Comparison of ENCODE assay signal across 8 cellular contexts in the genomic region with DNA sequence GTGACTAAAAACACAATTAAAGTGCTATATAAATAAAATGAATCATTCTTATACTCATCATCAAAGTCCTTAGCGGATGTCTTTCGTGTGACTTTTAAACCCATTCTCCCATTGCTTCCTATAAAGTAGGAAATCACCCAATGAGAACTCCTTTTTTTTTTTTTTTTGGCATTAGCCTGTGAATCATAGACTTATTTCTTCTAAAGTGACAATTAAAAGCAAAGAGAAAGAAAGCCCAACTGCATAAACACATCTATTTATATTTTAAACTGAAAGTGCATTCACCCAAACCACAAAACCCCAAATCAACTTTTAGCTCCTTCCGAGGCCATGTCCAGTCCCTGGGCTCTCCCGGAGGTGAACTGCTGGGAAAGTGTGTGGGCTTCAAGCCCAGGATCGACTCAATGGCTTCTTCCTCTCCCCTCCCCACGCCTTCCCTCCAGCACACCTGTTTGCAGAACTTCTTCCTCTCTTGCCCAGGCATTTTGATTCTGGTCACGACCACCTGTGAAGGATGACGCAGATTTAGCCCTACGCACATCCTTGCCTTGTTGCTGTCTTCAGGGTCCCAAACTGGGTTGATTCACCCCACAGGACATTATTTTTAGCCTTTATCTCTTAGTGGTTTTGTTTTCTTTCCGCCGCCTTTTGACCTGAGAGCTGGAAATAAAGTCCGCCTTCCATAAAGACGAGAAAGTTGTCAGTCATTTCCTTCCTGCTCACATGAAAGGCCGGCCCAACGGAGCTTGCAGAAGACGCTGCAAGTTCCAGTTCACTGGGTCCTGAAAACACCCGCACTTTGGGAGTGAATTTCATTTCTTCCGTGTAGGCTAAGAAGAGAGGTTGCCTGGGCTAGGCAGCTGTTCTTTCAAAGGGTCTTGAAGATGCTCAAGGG.
DNase-seq lines count a peak whose midpoint lies in the region; ATAC-seq and TF ChIP-seq lines count a peak whose summit lies in the region.

No MANE protein-coding gene starts in this region.

- no peaks in the 10 kb centered on the region for H4K20me1 ChIP-seq in GM23248 (ENCODE audit: insufficient read depth)

- no peaks in the 10 kb centered on the region for H3K79me2 ChIP-seq in GM23248 (ENCODE audit: insufficient read depth)

- H3K36me3 ChIP-seq in effector memory CD4-positive, alpha-beta T cell (ENCODE audit: control insufficient read depth, insufficient read depth, low read length), result no peaks in the 10 kb centered on the region
- H3K36me3 ChIP-seq in GM23248 (ENCODE audit: low read depth) (no peaks in the 10 kb centered on the region), BE2C (no peaks in the 10 kb centered on the region)

- H3K9ac ChIP-seq in GM23248, result no peak overlapping the region

- ATAC-seq in GM21367 (IDR thresholded peaks at IDR 0.05; ENCODE audit: unreplicated experiment), result peak; percentile 77
- ATAC-seq in HG03565 (IDR thresholded peaks at IDR 0.05; ENCODE audit: unreplicated experiment), result peak; percentile 70

- WGBS in GM23248 (ENCODE audit: low coverage in 1 of 2, low lambda C conversion rate in 2 of 2, missing lambda C conversion rate in 2 of 2), 2 experiments, result 73% methylated on average over 18 of the region's 18 CpGs

- in situ Hi-C loops in GM23248 (cut with MboI), result no loop called here

- H3K27me3 ChIP-seq in effector memory CD4-positive, alpha-beta T cell (replicated peaks; ENCODE audit: control insufficient read depth, insufficient read depth, low read length, poor library complexity, severe bottlenecking), result no peaks in the 10 kb centered on the region
- H3K27me3 ChIP-seq in GM23248 (replicated peaks; ENCODE audit: insufficient read depth) (no peaks in the 10 kb centered on the region; the same call in 1 of the 2 replicates), BE2C (no peaks in the 10 kb centered on the region; the same call in 1 of the 2 replicates)

- TF ChIP-seq CTCF in GM10266 (IDR thresholded peaks at IDR 0.05; ENCODE audit: control insufficient read depth, insufficient read depth, low read depth, missing control alignments) (no peak), BE2C (IDR thresholded peaks at IDR 0.05; ENCODE audit: low read depth, low read length) (no peak), foreskin fibroblast (IDR thresholded peaks at IDR 0.05; ENCODE audit: low read depth, low read length) (no peak)

- H3F3A ChIP-seq in GM23248 (ENCODE audit: insufficient read depth), result no peaks in the 10 kb centered on the region

- DNase-seq in GM10266 (ENCODE audit: extremely low spot score) (peak; percentile 54), GM23248 (no peak), NCI-H446 treated with DMSO at 0.1 percent for 48 hours (lab: John Stamatoyannopoulos, UW) (no peak), BE2C (no peak), foreskin fibroblast (no peak)
- DNase-seq in effector memory CD4-positive, alpha-beta T cell, result no peak

- H2AFZ ChIP-seq in GM23248, result no peak overlapping the region

- H3K27ac ChIP-seq in effector memory CD4-positive, alpha-beta T cell (ENCODE audit: insufficient read depth, low read length, poor library complexity, severe bottlenecking), result no peak overlapping the region
- no peak overlapping the region for H3K27ac ChIP-seq in GM23248

- peak overlapping the region; percentile 52 for H3K4me3 ChIP-seq in effector memory CD4-positive, alpha-beta T cell (ENCODE audit: insufficient read depth, low read depth, low read length, poor library complexity, severe bottlenecking)
- no peak overlapping the region for H3K4me3 ChIP-seq in GM23248
- no peak overlapping the region for H3K4me3 ChIP-seq in BE2C (ENCODE audit: low read depth, low read length)
- no peak overlapping the region for H3K4me3 ChIP-seq in foreskin fibroblast (ENCODE audit: low read depth in 1 of 2, low read length in 2 of 2)

- peaks cover 7% of the 10 kb centered on the region for H3K4me1 ChIP-seq in effector memory CD4-positive, alpha-beta T cell (ENCODE audit: control insufficient read depth, insufficient read depth, low read length, poor library complexity, severe bottlenecking)
- no peaks in the 10 kb centered on the region for H3K4me1 ChIP-seq in GM23248 (ENCODE audit: insufficient read depth)
- H3K4me1 ChIP-seq in BE2C, result no peaks in the 10 kb centered on the region

- no peak overlapping the region for H3K4me2 ChIP-seq in GM23248 (ENCODE audit: unreplicated experiment)

- H3K9me3 ChIP-seq in effector memory CD4-positive, alpha-beta T cell (ENCODE audit: control insufficient read depth, low read length), result no peaks in the 10 kb centered on the region
- H3K9me3 ChIP-seq in GM23248 (ENCODE audit: low read depth) (no peaks in the 10 kb centered on the region), BE2C (no peaks in the 10 kb centered on the region)

- no peaks in the 10 kb centered on the region for H3K9me2 ChIP-seq in GM23248 (ENCODE audit: insufficient read depth)
